Comparison of ENCODE assay signal across 8 cellular contexts in genomic region chr14:90274808-90275454, GRCh38. TPM values are rescaled to one million over a fixed set of nuclear protein-coding genes. Genes with fewer than 3 reads are reported as not detected.
DNase-seq lines count a peak whose midpoint lies in the region; ATAC-seq lines count a peak whose summit lies in the region.

No MANE protein-coding gene starts in this region.

- CTCF ChIA-PET in activated naive CD4-positive, alpha-beta T cell treated with anti-CD3 and anti-CD28 coated beads for 36 hours (lab: Charles Lee) = interaction anchor here (0.7 to 0.8 kb wide), 2 partner anchors 9 to 237 kb away, joined by 3 to 4 read pairs; no protein-coding TSS in a partner anchor

- DNase-seq in activated naive CD4-positive, alpha-beta T cell treated with anti-CD3 and anti-CD28 coated beads for 36 hours = peak; percentile 54
- no peak for DNase-seq in activated naive CD4-positive, alpha-beta T cell treated with anti-CD3 and anti-CD28 coated beads, Interleukin-2, amount 50 U/mL, for 16 hours
- DNase-seq in amniotic epithelial cell (ENCODE audit: low read depth) (peak; percentile 51), kidney tubule cell (ENCODE audit: low spot score) (peak; percentile 58), stromal cell of bone marrow (ENCODE audit: low read depth) (peak; percentile 63), NCI-H526 (lab: John Stamatoyannopoulos, UW) (no peak)

- no peaks in the 10 kb centered on the region for H3K9me3 Mint-ChIP-seq in activated naive CD4-positive, alpha-beta T cell treated with anti-CD3 and anti-CD28 coated beads for 36 hours

- H3K4me3 Mint-ChIP-seq in activated naive CD4-positive, alpha-beta T cell treated with anti-CD3 and anti-CD28 coated beads for 36 hours = no peak overlapping the region

- peaks cover 25% of the 10 kb centered on the region for H3K36me3 Mint-ChIP-seq in activated naive CD4-positive, alpha-beta T cell treated with anti-CD3 and anti-CD28 coated beads for 36 hours (ENCODE audit: low read depth)

- ATAC-seq in HG03378 (IDR thresholded peaks at IDR 0.05; ENCODE audit: unreplicated experiment) (no peak), GM19455 (IDR thresholded peaks at IDR 0.05; ENCODE audit: unreplicated experiment) (no peak)

- peak overlapping the region; percentile 89 for H3K27ac Mint-ChIP-seq in activated naive CD4-positive, alpha-beta T cell treated with anti-CD3 and anti-CD28 coated beads for 36 hours

- intact Hi-C loops in activated naive CD4-positive, alpha-beta T cell treated with anti-CD3 and anti-CD28 coated beads for 36 hours (cut with micrococcal nuclease) = loop anchor here (1.0 kb wide), 1 partner anchor 19 kb away; the partner anchor contains the start of gene PSMC1

- no peaks in the 10 kb centered on the region for H3K27me3 Mint-ChIP-seq in activated naive CD4-positive, alpha-beta T cell treated with anti-CD3 and anti-CD28 coated beads for 36 hours (ENCODE audit: low read depth)

- H3K4me1 Mint-ChIP-seq in activated naive CD4-positive, alpha-beta T cell treated with anti-CD3 and anti-CD28 coated beads for 36 hours (ENCODE audit: low read depth) = peaks cover 19% of the 10 kb centered on the region

RNA-seq across cellular contexts. Expression of gene PSMC1, which starts 18.6 kb away (rescaled TPM):
- total RNA-seq in activated naive CD4-positive, alpha-beta T cell treated with anti-CD3 and anti-CD28 coated beads for 36 hours = 100 to 1,000 TPM; 102 to 105 TPM

RNA-seq across cellular contexts. Expression of gene NRDE2, which starts 56.8 kb away (rescaled TPM):
- total RNA-seq in activated naive CD4-positive, alpha-beta T cell treated with anti-CD3 and anti-CD28 coated beads for 36 hours = 10 to 100 TPM; 22.0 to 23.1 TPM

Comparison
In these comparisons a context has a peak if more than half of its experiments do, and no peak if none do; other contexts are left out.
1. DNase-seq: peak in activated naive CD4-positive, alpha-beta T cell treated with anti-CD3 and anti-CD28 coated beads for 36 hours (single experiment), amniotic epithelial cell (single experiment), kidney tubule cell (single experiment) and stromal cell of bone marrow (single experiment); none in activated naive CD4-positive, alpha-beta T cell treated with anti-CD3 and anti-CD28 coated beads, Interleukin-2, amount 50 U/mL, for 16 hours (single experiment) and NCI-H526 (0 of 2).